Comparison of ENCODE assay signal across 1 cellular context in the genomic region with DNA sequence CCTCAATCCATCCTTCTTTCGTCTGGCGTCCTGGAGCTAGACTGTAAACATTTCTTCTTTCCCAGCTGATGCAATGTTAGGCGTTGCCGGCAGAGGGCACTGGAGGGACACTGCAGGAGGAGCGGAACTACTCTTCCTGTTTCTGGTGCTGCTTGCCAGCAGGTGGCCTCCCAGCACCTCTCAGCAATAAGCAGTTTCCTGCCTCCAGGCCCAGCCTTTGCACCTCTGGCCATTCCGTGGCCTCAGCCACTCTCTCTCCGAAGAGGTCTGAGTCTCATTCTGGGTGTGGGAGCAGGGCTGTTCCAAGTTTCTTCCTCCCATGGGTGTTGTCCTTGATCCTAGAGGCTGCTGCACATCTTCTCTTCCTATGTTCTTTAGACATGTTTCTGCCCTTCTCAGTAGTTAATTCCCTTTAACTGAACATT.
A peak's percentile ranks its signal among the peaks of the same experiment; 100 is the strongest.
TF ChIP-seq lines count a peak whose summit lies in the region.

No MANE protein-coding gene starts in this region.

TF ChIP-seq in GM12878, 131 proteins besides CTCF, POLR2A, EP300 and RAD21 (continued from another document):
- TF ChIP-seq ZNF592 (IDR thresholded peaks at IDR 0.05) (peak; percentile 82; the same call in 1 of the 2 replicates), NBN (IDR thresholded peaks at IDR 0.05) (0 out of 2 replicates have a peak, but pooled peaks have one; percentile 58), CREM (IDR thresholded peaks at IDR 0.05; ENCODE audit: low read depth) (0 out of 2 replicates have a peak, but pooled peaks have one; percentile 12), CBFB (IDR thresholded peaks at IDR 0.05; ENCODE audit: low read depth) (no peak), SMAD5 (IDR thresholded peaks at IDR 0.05; ENCODE audit: low read depth) (no peak), SMC3 (IDR thresholded peaks at IDR 0.05; ENCODE audit: borderline replicate concordance, low read length) (peak; percentile 94), ELK1 (IDR thresholded peaks at IDR 0.05; ENCODE audit: low read depth, low read length) (peak; percentile 73; the same call in 1 of the 2 replicates), RELA (IDR thresholded peaks at IDR 0.05; ENCODE audit: borderline replicate concordance, partially characterized antibody) (no peak), YY1 (IDR thresholded peaks at IDR 0.05; ENCODE audit: low read depth, low read length) (peak; percentile 67; the same call in 1 of the 2 replicates), IKZF1 (conservative IDR thresholded peaks at IDR 0.05) (peak; percentile 34; the same call in 1 of the 2 replicates), LARP7 (IDR thresholded peaks at IDR 0.05) (peak; percentile 36; the same call in 1 of the 2 replicates), ZNF622 (IDR thresholded peaks at IDR 0.05) (no peak)
- TF ChIP-seq, protein P1, sequence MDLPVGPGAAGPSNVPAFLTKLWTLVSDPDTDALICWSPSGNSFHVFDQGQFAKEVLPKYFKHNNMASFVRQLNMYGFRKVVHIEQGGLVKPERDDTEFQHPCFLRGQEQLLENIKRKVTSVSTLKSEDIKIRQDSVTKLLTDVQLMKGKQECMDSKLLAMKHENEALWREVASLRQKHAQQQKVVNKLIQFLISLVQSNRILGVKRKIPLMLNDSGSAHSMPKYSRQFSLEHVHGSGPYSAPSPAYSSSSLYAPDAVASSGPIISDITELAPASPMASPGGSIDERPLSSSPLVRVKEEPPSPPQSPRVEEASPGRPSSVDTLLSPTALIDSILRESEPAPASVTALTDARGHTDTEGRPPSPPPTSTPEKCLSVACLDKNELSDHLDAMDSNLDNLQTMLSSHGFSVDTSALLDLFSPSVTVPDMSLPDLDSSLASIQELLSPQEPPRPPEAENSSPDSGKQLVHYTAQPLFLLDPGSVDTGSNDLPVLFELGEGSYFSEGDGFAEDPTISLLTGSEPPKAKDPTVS (IDR thresholded peaks at IDR 0.05; ENCODE audit: low read depth, low read length): no peak
- TF ChIP-seq, protein P2, sequence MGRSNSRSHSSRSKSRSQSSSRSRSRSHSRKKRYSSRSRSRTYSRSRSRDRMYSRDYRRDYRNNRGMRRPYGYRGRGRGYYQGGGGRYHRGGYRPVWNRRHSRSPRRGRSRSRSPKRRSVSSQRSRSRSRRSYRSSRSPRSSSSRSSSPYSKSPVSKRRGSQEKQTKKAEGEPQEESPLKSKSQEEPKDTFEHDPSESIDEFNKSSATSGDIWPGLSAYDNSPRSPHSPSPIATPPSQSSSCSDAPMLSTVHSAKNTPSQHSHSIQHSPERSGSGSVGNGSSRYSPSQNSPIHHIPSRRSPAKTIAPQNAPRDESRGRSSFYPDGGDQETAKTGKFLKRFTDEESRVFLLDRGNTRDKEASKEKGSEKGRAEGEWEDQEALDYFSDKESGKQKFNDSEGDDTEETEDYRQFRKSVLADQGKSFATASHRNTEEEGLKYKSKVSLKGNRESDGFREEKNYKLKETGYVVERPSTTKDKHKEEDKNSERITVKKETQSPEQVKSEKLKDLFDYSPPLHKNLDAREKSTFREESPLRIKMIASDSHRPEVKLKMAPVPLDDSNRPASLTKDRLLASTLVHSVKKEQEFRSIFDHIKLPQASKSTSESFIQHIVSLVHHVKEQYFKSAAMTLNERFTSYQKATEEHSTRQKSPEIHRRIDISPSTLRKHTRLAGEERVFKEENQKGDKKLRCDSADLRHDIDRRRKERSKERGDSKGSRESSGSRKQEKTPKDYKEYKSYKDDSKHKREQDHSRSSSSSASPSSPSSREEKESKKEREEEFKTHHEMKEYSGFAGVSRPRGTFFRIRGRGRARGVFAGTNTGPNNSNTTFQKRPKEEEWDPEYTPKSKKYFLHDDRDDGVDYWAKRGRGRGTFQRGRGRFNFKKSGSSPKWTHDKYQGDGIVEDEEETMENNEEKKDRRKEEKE (IDR thresholded peaks at IDR 0.05): no peak
